ENCODE assay signal across 28 cellular contexts in genomic region chr5:15431923-15432322, GRCh38.
"Had no signal": no experiment of that assay in that cellular context is flagged by ENCODE, and none has a peak within 500 bp of the region (broad histone marks: within the 10 kb centered on the region; RNA-seq: fewer than 3 reads in every experiment).

No MANE protein-coding gene starts in this region.

- H2AFZ ChIP-seq: neural progenitor cell had no signal

- H3K4me3 ChIP-seq: gastrocnemius medialis, left ventricle myocardium inferior, lung, neural progenitor cell, right atrium auricular region, smooth muscle cell, suprapubic skin, tibial artery, upper lobe of right lung had no signal

- H3K4me1 ChIP-seq: gastrocnemius medialis, left ventricle myocardium inferior, neural progenitor cell, right atrium auricular region, suprapubic skin, upper lobe of right lung had no signal

- H3K9me3 ChIP-seq: gastrocnemius medialis, left ventricle myocardium inferior, right atrium auricular region, suprapubic skin, tibial artery, upper lobe of right lung had no signal

- H3K27ac ChIP-seq: gastrocnemius medialis, left ventricle myocardium inferior, neural progenitor cell, right atrium auricular region, suprapubic skin, tibial artery, upper lobe of right lung had no signal

- H3K9ac ChIP-seq: neural progenitor cell had no signal

- ATAC-seq: activated CD4-positive, alpha-beta T cell treated with anti-CD3 and anti-CD28 coated beads for 36 hours; activated CD8-positive, alpha-beta memory T cell treated with anti-CD3 and anti-CD28 coated beads, Interleukin-2, amount 10 ng/mL, durations not matched to agents 7 days and 5 days; activated CD8-positive, alpha-beta T cell treated with anti-CD3 and anti-CD28 coated beads, Interleukin-2, amount 10 ng/mL, durations not matched to agents 7 days and 5 days; activated naive CD4-positive, alpha-beta T cell treated with anti-CD3 and anti-CD28 coated beads, Interleukin-2, amount 50 U/mL, for 72 hours; activated T-cell treated with anti-CD3 and anti-CD28 coated beads, Interleukin-2, amount 50 U/mL, for 72 hours; gastrocnemius medialis; natural killer cell; stimulated activated memory B cell treated with anti-CD40 and anti-IgM and Interleukin-4, amounts not matched to agents 10 μg/mL and 1 μg/mL and 100 μg/mL, for 72 hours; stimulated activated naive CD8-positive, alpha-beta T cell treated with anti-CD3 and anti-CD28 coated beads, Interleukin-15, amount 100 ng/mL, for 72 hours; upper lobe of right lung had no signal

- H3K36me3 ChIP-seq: gastrocnemius medialis, left ventricle myocardium inferior, neural progenitor cell, right atrium auricular region, suprapubic skin, tibial artery, upper lobe of right lung had no signal

- H3K4me2 ChIP-seq: neural progenitor cell, smooth muscle cell had no signal

- H3K27me3 ChIP-seq: gastrocnemius medialis, neural progenitor cell, right atrium auricular region, suprapubic skin, tibial artery, upper lobe of right lung had no signal

- DNase-seq: activated CD4-positive, alpha-beta T cell treated with anti-CD3 and anti-CD28 coated beads for 36 hours; activated CD4-positive, CD25-positive, alpha-beta regulatory T cell; activated CD8-positive, alpha-beta memory T cell treated with anti-CD3 and anti-CD28 coated beads, Interleukin-2, amount 10 ng/mL, durations not matched to agents 7 days and 5 days; activated CD8-positive, alpha-beta T cell treated with anti-CD3 and anti-CD28 coated beads, Interleukin-2, amount 10 ng/mL, durations not matched to agents 7 days and 5 days; activated naive CD4-positive, alpha-beta T cell; activated T-cell treated with anti-CD3 and anti-CD28 coated beads, Interleukin-2, amount 50 U/mL, for 72 hours; effector CD8-positive, alpha-beta T cell; gastrocnemius medialis; glutamatergic neuron; islet precursor cell; left ventricle myocardium inferior; mesendoderm; natural killer cell; occipital lobe; stimulated activated CD4-positive, alpha-beta T cell treated with anti-CD3 and anti-CD28 coated beads, Interleukin-1b, Interleukin-23, amount 100 ng/mL, for 48 hours; stimulated activated CD4-positive, alpha-beta T cell treated with anti-CD3 and anti-CD28 coated beads, Interleukin-4, amount 100 ng/mL, for 4 hours; stimulated activated CD8-positive, alpha-beta memory T cell treated with anti-CD3 and anti-CD28 coated beads, Interleukin-4, amount 100 ng/mL, for 48 hours; stimulated activated naive CD8-positive, alpha-beta T cell treated with anti-CD3 and anti-CD28 coated beads, Interleukin-15, amount 100 ng/mL, for 72 hours; T1000; tibial artery; upper lobe of right lung had no signal
